In the genomic region with DNA sequence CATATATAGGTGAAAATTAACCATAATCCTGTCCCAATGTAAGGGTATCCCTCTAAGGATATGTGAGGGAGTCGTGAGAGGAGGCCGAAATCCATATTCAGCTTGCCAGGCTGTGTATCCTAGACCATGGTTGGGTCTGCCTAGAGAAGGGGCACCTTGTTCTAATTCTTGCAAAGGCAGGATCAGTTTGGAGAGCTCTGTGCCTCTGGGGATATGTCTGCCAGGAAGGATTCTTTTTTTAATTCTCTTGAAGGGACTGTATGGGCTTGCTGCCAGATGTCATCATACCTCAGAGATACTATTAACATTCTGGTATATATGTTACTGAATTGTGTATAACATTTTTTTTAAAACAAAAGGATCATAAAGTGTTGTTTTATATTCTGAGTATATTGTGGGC, we compare ENCODE assay signal across 8 cellular contexts. TPM values are rescaled to one million over a fixed set of nuclear protein-coding genes. Genes with fewer than 3 reads are reported as not detected.
DNase-seq lines count a peak whose midpoint lies in the region; ATAC-seq and TF ChIP-seq lines count a peak whose summit lies in the region.

No MANE protein-coding gene starts in this region.

- ATAC-seq in RWPE2 (ENCODE audit: low read depth) (no peak), HG03196 (IDR thresholded peaks at IDR 0.05; ENCODE audit: unreplicated experiment) (no peak)
- no peak for ATAC-seq in stimulated activated effector memory CD8-positive, alpha-beta T cell treated with anti-CD3 and anti-CD28 coated beads, Interleukin-12 subunit alpha, Interleukin-12 subunit beta, amount 100 ng/mL, for 72 hours

- H3K36me3 Mint-ChIP-seq in activated T-cell treated with anti-CD3 and anti-CD28 coated beads, Interleukin-2, amount 50 U/mL, for 24 hours (ENCODE audit: low read depth), result peaks cover 72% of the 10 kb centered on the region
- peaks cover 73% of the 10 kb centered on the region for H3K36me3 Mint-ChIP-seq in stimulated activated effector memory CD8-positive, alpha-beta T cell treated with anti-CD3 and anti-CD28 coated beads, Interleukin-12 subunit alpha, Interleukin-12 subunit beta, amount 100 ng/mL, for 72 hours

- TF ChIP-seq CTCF in RWPE2 (IDR thresholded peaks at IDR 0.05; ENCODE audit: poor library complexity, severe bottlenecking), result no peak
- TF ChIP-seq CTCF in epithelial cell of proximal tubule (conservative IDR thresholded peaks at IDR 0.05; ENCODE audit: low read depth, low read length), result no peak
- no peak for TF ChIP-seq CTCF in WERI-Rb-1 (IDR thresholded peaks at IDR 0.05; ENCODE audit: low read depth, low read length)

- peaks cover 12% of the 10 kb centered on the region for H3K4me1 ChIP-seq in RWPE2 (ENCODE audit: insufficient read depth, poor library complexity, severe bottlenecking)

- no peak for DNase-seq in activated T-cell treated with anti-CD3 and anti-CD28 coated beads, Interleukin-2, amount 50 U/mL, for 24 hours
- no peak for DNase-seq in activated T-cell treated with anti-CD3 and anti-CD28 coated beads, Interleukin-2, amount 50 U/mL, for 48 hours
- DNase-seq in RWPE2 (ENCODE audit: low spot score), result no peak
- no peak for DNase-seq in epithelial cell of proximal tubule (ENCODE audit: low read depth)
- no peak for DNase-seq in stimulated activated effector memory CD8-positive, alpha-beta T cell treated with anti-CD3 and anti-CD28 coated beads, Interleukin-12 subunit alpha, Interleukin-12 subunit beta, amount 100 ng/mL, for 72 hours (ENCODE audit: low spot score in 2 of 2)
- no peak for DNase-seq in WERI-Rb-1
- DNase-seq in HPDE6-E6E7 (ENCODE audit: extremely low spot score), result no peak

- peak overlapping the region; percentile 94 for H3K27ac Mint-ChIP-seq in activated T-cell treated with anti-CD3 and anti-CD28 coated beads, Interleukin-2, amount 50 U/mL, for 24 hours
- peak overlapping the region; percentile 91 for H3K27ac Mint-ChIP-seq in stimulated activated effector memory CD8-positive, alpha-beta T cell treated with anti-CD3 and anti-CD28 coated beads, Interleukin-12 subunit alpha, Interleukin-12 subunit beta, amount 100 ng/mL, for 72 hours

- H3K4me3 ChIP-seq in RWPE2 (ENCODE audit: severe bottlenecking), result peak overlapping the region; percentile 93
- H3K4me3 ChIP-seq in epithelial cell of proximal tubule (ENCODE audit: low read depth, low read length), result peak overlapping the region; percentile 84
- H3K4me3 ChIP-seq in WERI-Rb-1 (ENCODE audit: low read depth, low read length), result no peak overlapping the region

- H3K9me3 ChIP-seq in RWPE2 (ENCODE audit: severe bottlenecking) (no peaks in the 10 kb centered on the region), WERI-Rb-1 (ENCODE audit: severe bottlenecking) (no peaks in the 10 kb centered on the region)

- H3K4me3 Mint-ChIP-seq in activated T-cell treated with anti-CD3 and anti-CD28 coated beads, Interleukin-2, amount 50 U/mL, for 24 hours, result peak overlapping the region; percentile 93
- peak overlapping the region; percentile 86 for H3K4me3 Mint-ChIP-seq in stimulated activated effector memory CD8-positive, alpha-beta T cell treated with anti-CD3 and anti-CD28 coated beads, Interleukin-12 subunit alpha, Interleukin-12 subunit beta, amount 100 ng/mL, for 72 hours

- peak overlapping the region; percentile 90 for H3K27ac ChIP-seq in RWPE2 (ENCODE audit: poor library complexity, severe bottlenecking)
- H3K27ac ChIP-seq in WERI-Rb-1, result no peak overlapping the region

- H3K27me3 ChIP-seq in RWPE2 (ENCODE audit: insufficient read depth, poor library complexity, severe bottlenecking) (no peaks in the 10 kb centered on the region), WERI-Rb-1 (ENCODE audit: insufficient read depth, low read depth, severe bottlenecking) (no peaks in the 10 kb centered on the region)

- H3K4me1 Mint-ChIP-seq in activated T-cell treated with anti-CD3 and anti-CD28 coated beads, Interleukin-2, amount 50 U/mL, for 24 hours (ENCODE audit: low read depth), result peaks cover 59% of the 10 kb centered on the region
- H3K4me1 Mint-ChIP-seq in stimulated activated effector memory CD8-positive, alpha-beta T cell treated with anti-CD3 and anti-CD28 coated beads, Interleukin-12 subunit alpha, Interleukin-12 subunit beta, amount 100 ng/mL, for 72 hours, result peaks cover 41% of the 10 kb centered on the region

- no peaks in the 10 kb centered on the region for H3K9me3 Mint-ChIP-seq in activated T-cell treated with anti-CD3 and anti-CD28 coated beads, Interleukin-2, amount 50 U/mL, for 24 hours
- H3K9me3 Mint-ChIP-seq in stimulated activated effector memory CD8-positive, alpha-beta T cell treated with anti-CD3 and anti-CD28 coated beads, Interleukin-12 subunit alpha, Interleukin-12 subunit beta, amount 100 ng/mL, for 72 hours, result no peaks in the 10 kb centered on the region

- H3K36me3 ChIP-seq in RWPE2 (ENCODE audit: low read depth) (peaks cover 24% of the 10 kb centered on the region), WERI-Rb-1 (peaks cover 11% of the 10 kb centered on the region)

- no peaks in the 10 kb centered on the region for H3K27me3 Mint-ChIP-seq in activated T-cell treated with anti-CD3 and anti-CD28 coated beads, Interleukin-2, amount 50 U/mL, for 24 hours

RNA-seq across cellular contexts. Expression of a gene that starts 2.4 kb away (rescaled TPM):
- 66.5 and 70.0 TPM in 2 replicates for total RNA-seq in epithelial cell of proximal tubule
